ENCODE assay signal across 21 cellular contexts in the genomic region with DNA sequence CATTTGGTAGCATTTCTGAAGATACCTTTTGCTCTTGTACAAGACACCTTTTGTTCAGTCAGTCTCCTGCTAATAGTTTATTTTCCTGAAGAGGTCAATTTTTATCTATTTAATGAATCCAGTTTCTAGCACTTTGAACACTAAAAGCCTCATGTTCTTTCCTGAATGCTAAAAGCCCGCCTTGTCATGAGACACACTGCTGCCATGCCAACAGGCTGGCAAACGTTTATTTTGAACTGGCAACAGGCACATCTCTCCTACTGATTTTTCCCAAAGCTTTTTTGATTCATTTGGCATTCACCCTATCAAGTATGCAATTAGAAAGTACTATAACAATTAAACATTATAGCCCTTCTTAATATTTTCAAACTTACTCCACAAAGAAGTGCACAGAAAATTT.
DNase-seq lines count a peak whose midpoint lies in the region; ATAC-seq and TF ChIP-seq lines count a peak whose summit lies in the region.
"Had no signal": no experiment of that assay in that cellular context is flagged by ENCODE, and none has a peak within 500 bp of the region (broad histone marks: within the 10 kb centered on the region; RNA-seq: fewer than 3 reads in every experiment).

No MANE protein-coding gene starts in this region.

- H3K27me3 ChIP-seq in neuron (ENCODE audit: insufficient read depth, low read length) = no peaks in the 10 kb centered on the region
- H3K27me3 ChIP-seq in Peyer's patch = no peaks in the 10 kb centered on the region
- no peaks in the 10 kb centered on the region for H3K27me3 ChIP-seq in upper lobe of right lung

- H3K4me3 ChIP-seq in neuron (ENCODE audit: low read length) (no peak overlapping the region), Peyer's patch (no peak overlapping the region), foreskin fibroblast (ENCODE audit: low read depth in 1 of 2, low read length in 2 of 2) (no peak overlapping the region), upper lobe of right lung (no peak overlapping the region)
- H3K4me3 ChIP-seq: GM23338, HAP-1, K562, PC-9 had no signal

- intact Hi-C loops in upper lobe of right lung (cut with DNase I) = no loop called here

- DNase-seq in NCI-H1417 (lab: John Stamatoyannopoulos, UW) (peak in 2 of 3 experiments; percentile 5 to 47), NCI-H1417 treated with DMSO at 0.1 percent for 48 hours (lab: John Stamatoyannopoulos, UW) (no peak), NCI-H2081 (lab: John Stamatoyannopoulos, UW) (peak; percentile 41 to 72), cerebellar cortex (ENCODE audit: low spot score) (peak; percentile 2), Peyer's patch (no peak), foreskin fibroblast (no peak), upper lobe of right lung (no peak)
- DNase-seq: DND-41, MM.1S, NCI-H187 treated with DMSO at 0.1 percent for 48 hours, PC-9, SHP77 treated with DMSO at 0.1 percent for 48 hours, T-cell had no signal

- H3K36me3 ChIP-seq in neuron (ENCODE audit: insufficient read depth, low read length) = no peaks in the 10 kb centered on the region
- H3K36me3 ChIP-seq in Peyer's patch = no peaks in the 10 kb centered on the region
- no peaks in the 10 kb centered on the region for H3K36me3 ChIP-seq in upper lobe of right lung
- H3K36me3 ChIP-seq: HAP-1 had no signal

- TF ChIP-seq POLR2A in Peyer's patch (IDR thresholded peaks at IDR 0.05) = no peak

- H3K4me1 ChIP-seq in neuron (ENCODE audit: insufficient read depth, low read length) (no peaks in the 10 kb centered on the region), Peyer's patch (no peaks in the 10 kb centered on the region), upper lobe of right lung (no peaks in the 10 kb centered on the region)
- H3K4me1 ChIP-seq: HAP-1 had no signal

- ATAC-seq in upper lobe of right lung = no peak
- ATAC-seq: GM23338, HepG2, K562, SK-N-SH treated with all-trans-retinoic acid at 6 μM for 48 hours, T-cell had no signal

- H3K27ac ChIP-seq in Peyer's patch (no peak overlapping the region), upper lobe of right lung (no peak overlapping the region)
- H3K27ac ChIP-seq: HL-60, PC-9, RWPE1 had no signal

- H2AFZ ChIP-seq in neuron (ENCODE audit: low read depth, low read length) = peak overlapping the region; percentile 7
- H2AFZ ChIP-seq: GM23338, PC-9 had no signal

- TF ChIP-seq CTCF in Peyer's patch (IDR thresholded peaks at IDR 0.05) (no peak), foreskin fibroblast (IDR thresholded peaks at IDR 0.05; ENCODE audit: low read depth, low read length) (no peak), upper lobe of right lung (IDR thresholded peaks at IDR 0.05) (no peak)

- H3K9me3 ChIP-seq in neuron (ENCODE audit: low read length) (no peaks in the 10 kb centered on the region), Peyer's patch (no peaks in the 10 kb centered on the region), upper lobe of right lung (no peaks in the 10 kb centered on the region)
- H3K9me3 ChIP-seq: HAP-1 had no signal

Comparison
In these comparisons a context has a peak if more than half of its experiments do, and no peak if none do; other contexts are left out.
1. DNase-seq: peak in NCI-H1417 (2 of 3), NCI-H2081 (2 of 2) and cerebellar cortex (single experiment); none in NCI-H1417 treated with DMSO at 0.1 percent for 48 hours (single experiment), Peyer's patch (0 of 3), foreskin fibroblast (0 of 2) and upper lobe of right lung (single experiment).